29 cellular contexts compared by ENCODE assay signal in the genomic region with DNA sequence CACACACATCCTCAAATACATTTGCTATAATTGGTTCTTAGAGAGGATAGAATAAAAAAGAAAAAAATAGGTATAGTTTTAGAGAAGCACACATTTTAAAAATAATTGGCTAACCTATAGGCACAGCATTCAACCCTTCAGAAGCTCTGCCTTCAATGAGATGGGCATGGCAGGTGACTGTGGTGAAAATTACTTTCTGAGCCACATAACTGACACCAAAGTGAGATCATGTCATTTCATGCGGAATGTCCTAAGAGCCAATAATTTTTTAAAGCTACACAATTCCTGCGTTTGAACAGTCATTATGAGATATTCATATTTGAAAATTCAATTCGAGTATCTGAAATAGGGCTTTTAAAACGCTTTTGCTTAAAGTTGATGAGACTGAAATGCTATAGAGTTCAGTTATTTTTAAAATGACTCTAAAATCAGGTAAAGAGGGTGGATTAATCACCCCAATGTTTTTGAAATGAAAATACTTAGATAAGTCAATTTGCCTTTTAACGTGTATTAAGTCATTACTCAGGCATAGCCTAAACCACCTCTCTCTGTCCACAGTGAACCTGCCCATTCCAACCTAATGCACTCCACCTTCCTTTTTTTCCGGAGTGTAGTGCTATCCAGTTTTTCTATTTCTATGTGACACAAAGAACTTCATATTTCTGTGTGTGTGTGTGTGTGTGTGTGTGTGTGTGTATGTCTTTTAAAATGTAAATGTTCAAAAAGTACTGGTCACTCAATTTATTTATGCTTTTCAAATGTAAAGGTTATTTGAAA. TPM values are rescaled to one million over a fixed set of nuclear protein-coding genes. Genes with fewer than 3 reads are reported as not detected.
"Had no signal": no experiment of that assay in that cellular context is flagged by ENCODE, and none has a peak within 500 bp of the region (broad histone marks: within the 10 kb centered on the region; RNA-seq: fewer than 3 reads in every experiment).

No MANE protein-coding gene starts in this region.

- H3K27me3 ChIP-seq: ovary, vagina had no signal

- H3K4me3 ChIP-seq: neural progenitor cell, ovary, psoas muscle, skin epidermis, smooth muscle cell, spleen, stomach, thoracic aorta, thyroid gland, tibial nerve, upper lobe of left lung, vagina had no signal

- FAIRE-seq: urothelium cell line had no signal

- H3K36me3 ChIP-seq: neural progenitor cell, ovary, spleen, stomach, thoracic aorta, thyroid gland, upper lobe of left lung, vagina had no signal

- ATAC-seq: naive thymus-derived CD8-positive, alpha-beta T cell; natural killer cell treated with Interleukin-12 subunit alpha and Interleukin-12 subunit beta and Interleukin-15 and Interleukin-18, amount 100 ng/mL, for 72 hours; psoas muscle; right cardiac atrium; sciatic nerve; stimulated activated memory B cell treated with anti-CD40 and anti-IgM and Interleukin-4, amounts not matched to agents 10 μg/mL and 1 μg/mL and 100 μg/mL, for 72 hours had no signal

- H3K79me2 ChIP-seq: parathyroid adenoma had no signal

- H3K4me1 ChIP-seq: parathyroid adenoma, psoas muscle, thyroid gland, tibial nerve, upper lobe of left lung, vagina had no signal

- DNase-seq: naive thymus-derived CD8-positive, alpha-beta T cell; nephron progenitor cell; occipital lobe; ovary; posterior cingulate gyrus; psoas muscle; right cardiac atrium; spleen; stimulated activated CD4-positive, alpha-beta T cell treated with anti-CD3 and anti-CD28 coated beads, Interleukin-12 subunit alpha, Interleukin-12 subunit beta, amount 100 ng/mL, for 4 hours; stimulated activated CD4-positive, alpha-beta T cell treated with anti-CD3 and anti-CD28 coated beads, Interleukin-1b, Interleukin-23, amount 100 ng/mL, for 48 hours; stimulated activated CD4-positive, alpha-beta T cell treated with anti-CD3 and anti-CD28 coated beads, Interleukin-4, amount 100 ng/mL, for 1 hour; stimulated activated CD4-positive, alpha-beta T cell treated with anti-CD3 and anti-CD28 coated beads, Interleukin-4, amount 100 ng/mL, for 4 hours; stimulated activated CD8-positive, alpha-beta memory T cell treated with anti-CD3 and anti-CD28 coated beads, Interleukin-4, amount 100 ng/mL, for 48 hours; stimulated activated naive CD4-positive, alpha-beta T cell; stomach; thyroid gland; trophoblast cell; upper lobe of left lung had no signal

- H3K4me2 ChIP-seq: neural progenitor cell, smooth muscle cell had no signal

- H3K9me3 ChIP-seq: ovary, psoas muscle, spleen, stomach, thoracic aorta, thyroid gland, tibial nerve, upper lobe of left lung, vagina had no signal

- H2AFZ ChIP-seq: neural progenitor cell, parathyroid adenoma had no signal

- H3K27ac ChIP-seq: neural progenitor cell, ovary, parathyroid adenoma, psoas muscle, skin epidermis, spleen, stomach, thoracic aorta, thyroid gland, tibial nerve, upper lobe of left lung, vagina had no signal

- H3K9ac ChIP-seq: neural progenitor cell, parathyroid adenoma had no signal

RNA-seq across cellular contexts. Expression of gene RELN, which starts 6.1 kb away (rescaled TPM):
- total RNA-seq: naive thymus-derived CD8-positive, alpha-beta T cell; natural killer cell treated with Interleukin-12 subunit alpha and Interleukin-12 subunit beta and Interleukin-15 and Interleukin-18, amount 100 ng/mL, for 72 hours had no signal
- polyA plus RNA-seq: naive thymus-derived CD8-positive, alpha-beta T cell; smooth muscle cell had no signal
